ENCODE assay signal across 8 cellular contexts in genomic region chr6:154509421-154510143, GRCh38. TPM values are rescaled to one million over a fixed set of nuclear protein-coding genes. Genes with fewer than 3 reads are reported as not detected.
A peak's percentile ranks its signal among the peaks of the same experiment; 100 is the strongest.
DNase-seq lines count a peak whose midpoint lies in the region; ATAC-seq and TF ChIP-seq lines count a peak whose summit lies in the region.

No MANE protein-coding gene starts in this region.

- H3K27me3 ChIP-seq in iPS-20b (ENCODE audit: insufficient read depth, low read length) (peaks cover 87% of the 10 kb centered on the region), spleen (replicated peaks in 1 of 7) (peaks cover 0 to 46% (median 9%) of the 10 kb centered on the region in 7 donors)

- peak in 1 of 11 experiments; percentile 5 for TF ChIP-seq CTCF in spleen (IDR thresholded peaks at IDR 0.05 in 8 of 11, conservative IDR thresholded peaks at IDR 0.05 in 3 of 11)

- no peaks in the 10 kb centered on the region for H3K9me3 ChIP-seq in iPS-20b (ENCODE audit: insufficient read depth, low read depth, low read length)
- H3K9me3 ChIP-seq in spleen = no peaks in the 10 kb centered on the region

- H3K4me3 ChIP-seq in iPS-20b (ENCODE audit: low read length) = peak overlapping the region; percentile 87
- H3K4me3 ChIP-seq in spleen = peak overlapping the region; percentile 59 to 84 (median 65)

- H3K4me1 ChIP-seq in iPS-20b (ENCODE audit: insufficient read depth, low read length) = peaks cover 22% of the 10 kb centered on the region
- H3K4me1 ChIP-seq in spleen = peaks cover 5 to 52% (median 32%) of the 10 kb centered on the region in 6 donors

- peak overlapping the region; percentile 78; the same call in 1 of the 2 replicates for H3K9ac ChIP-seq in iPS-20b (ENCODE audit: low read depth, low read length)

- intact Hi-C loops in spleen (cut with DNase I; ENCODE audit: low total_unique reads) = no loop called here

- peak; percentile 21 for ATAC-seq in GM21576 (IDR thresholded peaks at IDR 0.05; ENCODE audit: unreplicated experiment)

- WGBS in spleen, 5 donors = 0 to 2% (median 1%) methylated on average over 11 to 55 of the region's 55 CpGs

- TF ChIP-seq POLR2A in spleen (IDR thresholded peaks at IDR 0.05) = no peak

- peak; percentile 58 for DNase-seq in ELR (ENCODE audit: low read depth)
- peak; percentile 45 to 56 for DNase-seq in Kasumi-1 (lab: John Stamatoyannopoulos, UW)
- DNase-seq in spleen = peak; percentile 70
- DNase-seq in stimulated activated naive CD4-positive, alpha-beta T cell (lab: John Stamatoyannopoulos, UW) = no peak
- no peak for DNase-seq in NCI-H1048 (lab: John Stamatoyannopoulos, UW)

- H3K36me3 ChIP-seq in iPS-20b (ENCODE audit: insufficient read depth, low read depth, low read length) (no peaks in the 10 kb centered on the region), spleen (no peaks in the 10 kb centered on the region)

- H3K27ac ChIP-seq in angular gyrus (ENCODE audit: low read depth, low read length) (peak overlapping the region; percentile 89), iPS-20b (ENCODE audit: low read length) (no peak overlapping the region), spleen (peak overlapping the region; percentile 63 to 92 (median 88))

RNA-seq across cellular contexts. Expression of gene CNKSR3, which starts 0.9 kb away (rescaled TPM):
- total RNA-seq in spleen = 10 to 100 TPM; 10.6 to 45.0 (median 21.4) TPM
- polyA plus RNA-seq in spleen = 1 to 10 TPM; 1.7 to 5.9 (median 1.8) TPM

Comparison
In these comparisons a context has a peak if more than half of its experiments do, and no peak if none do; other contexts are left out.
1. DNase-seq: peak in ELR (single experiment), Kasumi-1 (2 of 2) and spleen (single experiment); none in stimulated activated naive CD4-positive, alpha-beta T cell (0 of 6) and NCI-H1048 (single experiment).